In the genomic region with DNA sequence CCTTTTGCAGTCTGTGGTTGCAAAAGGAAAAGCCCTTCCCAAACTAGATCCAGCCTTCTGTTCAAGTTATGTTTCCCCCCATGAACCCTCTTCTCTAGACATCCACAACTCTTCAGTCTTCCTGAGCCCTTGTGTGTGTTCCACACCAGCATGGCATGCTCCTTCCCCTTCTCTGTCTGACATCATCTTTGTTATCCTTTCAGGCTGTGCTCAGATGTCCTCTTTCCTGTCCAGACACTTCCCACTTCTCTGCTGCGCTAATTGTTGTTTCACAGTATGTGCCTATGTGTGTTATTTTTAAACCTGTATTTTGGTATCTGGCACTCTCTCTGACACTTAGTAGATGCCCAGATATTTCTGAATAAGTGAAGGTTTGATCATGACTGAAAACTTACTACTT, we compare ENCODE assay signal across 18 cellular contexts. TPM values are rescaled to one million over a fixed set of nuclear protein-coding genes. Genes with fewer than 3 reads are reported as not detected.
DNase-seq lines count a peak whose midpoint lies in the region; ATAC-seq and TF ChIP-seq lines count a peak whose summit lies in the region.
"Had no signal": no experiment of that assay in that cellular context is flagged by ENCODE, and none has a peak within 500 bp of the region (broad histone marks: within the 10 kb centered on the region; RNA-seq: fewer than 3 reads in every experiment).

No MANE protein-coding gene starts in this region.

- TF ChIP-seq CTCF in astrocyte of the spinal cord (IDR thresholded peaks at IDR 0.05; ENCODE audit: low read depth, low read length) (no peak), heart right ventricle (IDR thresholded peaks at IDR 0.05) (no peak), upper lobe of right lung (IDR thresholded peaks at IDR 0.05) (no peak)

- H3K9me3 Mint-ChIP-seq in stimulated activated naive CD8-positive, alpha-beta T cell treated with anti-CD3 and anti-CD28 coated beads, Interleukin-15, Interleukin-2, amounts not matched to agents 100 ng/mL and 50 ng/mL, for 24 hours, result no peaks in the 10 kb centered on the region
- H3K9me3 Mint-ChIP-seq in stimulated activated naive CD8-positive, alpha-beta T cell treated with anti-CD3 and anti-CD28 coated beads, Interleukin-15, amount 100 ng/mL, for 72 hours, result no peaks in the 10 kb centered on the region
- H3K9me3 Mint-ChIP-seq: type B pancreatic cell had no signal

- no peak for ATAC-seq in stimulated activated naive CD8-positive, alpha-beta T cell treated with anti-CD3 and anti-CD28 coated beads, Interleukin-15, amount 100 ng/mL, for 72 hours
- ATAC-seq in heart right ventricle (peak in 6 of 8 donors; percentile 37 to 98 (median 94)), upper lobe of right lung (peak; percentile 40)
- ATAC-seq: natural killer cell had no signal

- H3K27ac Mint-ChIP-seq in stimulated activated naive CD8-positive, alpha-beta T cell treated with anti-CD3 and anti-CD28 coated beads, Interleukin-15, Interleukin-2, amounts not matched to agents 100 ng/mL and 50 ng/mL, for 24 hours, result peak overlapping the region; percentile 3
- H3K27ac Mint-ChIP-seq in stimulated activated naive CD8-positive, alpha-beta T cell treated with anti-CD3 and anti-CD28 coated beads, Interleukin-15, amount 100 ng/mL, for 72 hours, result peak overlapping the region in 1 of 2 donors; percentile 88
- H3K27ac Mint-ChIP-seq: type B pancreatic cell had no signal

- peaks cover 0 to 29% (median 8%) of the 10 kb centered on the region in 9 donors for H3K4me1 ChIP-seq in heart right ventricle
- H3K4me1 ChIP-seq in upper lobe of right lung, result no peaks in the 10 kb centered on the region

- no peaks in the 10 kb centered on the region for H3K9me3 ChIP-seq in heart right ventricle
- no peaks in the 10 kb centered on the region for H3K9me3 ChIP-seq in upper lobe of right lung

- H3K36me3 Mint-ChIP-seq in stimulated activated naive CD8-positive, alpha-beta T cell treated with anti-CD3 and anti-CD28 coated beads, Interleukin-15, Interleukin-2, amounts not matched to agents 100 ng/mL and 50 ng/mL, for 24 hours (ENCODE audit: low read depth), result peaks cover 65% of the 10 kb centered on the region
- H3K36me3 Mint-ChIP-seq: natural killer cell had no signal

- H3K4me1 Mint-ChIP-seq in stimulated activated naive CD8-positive, alpha-beta T cell treated with anti-CD3 and anti-CD28 coated beads, Interleukin-15, Interleukin-2, amounts not matched to agents 100 ng/mL and 50 ng/mL, for 24 hours (ENCODE audit: low read depth), result peaks cover 18% of the 10 kb centered on the region
- H3K4me1 Mint-ChIP-seq in stimulated activated naive CD8-positive, alpha-beta T cell treated with anti-CD3 and anti-CD28 coated beads, Interleukin-15, amount 100 ng/mL, for 72 hours, result peaks cover 19% of the 10 kb centered on the region

- H3K36me3 ChIP-seq in heart right ventricle (peaks cover 0 to 50% (median 0%) of the 10 kb centered on the region in 9 donors), upper lobe of right lung (peaks cover 14% of the 10 kb centered on the region)

- in situ Hi-C loops in astrocyte of the spinal cord (cut with HindIII; ENCODE audit: low sequenced_read_pairs), result no loop called here
- in situ Hi-C loops in ACHN (cut with HindIII; ENCODE audit: low pct_ligation_motif_present, low pct_unique_long_range_greater_than_20kb, low sequenced_read_pairs), result no loop called here

- H3K4me3 Mint-ChIP-seq in stimulated activated naive CD8-positive, alpha-beta T cell treated with anti-CD3 and anti-CD28 coated beads, Interleukin-15, Interleukin-2, amounts not matched to agents 100 ng/mL and 50 ng/mL, for 24 hours, result no peak overlapping the region
- H3K4me3 Mint-ChIP-seq in stimulated activated naive CD8-positive, alpha-beta T cell treated with anti-CD3 and anti-CD28 coated beads, Interleukin-15, amount 100 ng/mL, for 72 hours, result no peak overlapping the region
- H3K4me3 Mint-ChIP-seq: natural killer cell, type B pancreatic cell had no signal

- no peak for DNase-seq in stimulated activated naive CD8-positive, alpha-beta T cell treated with anti-CD3 and anti-CD28 coated beads, Interleukin-15, amount 100 ng/mL, for 72 hours
- DNase-seq in astrocyte of the spinal cord (ENCODE audit: low read depth, low spot score) (peak; percentile 22), heart right ventricle (peak in 1 of 2 donors; percentile 8), upper lobe of right lung (no peak), ureter (ENCODE audit: low spot score) (no peak), ACHN (no peak)
- DNase-seq in stimulated activated CD4-positive, alpha-beta T cell treated with anti-CD3 and anti-CD28 coated beads, Interleukin-4, amount 100 ng/mL, for 24 hours, result no peak
- DNase-seq: activated T-cell treated with anti-CD3 and anti-CD28 coated beads, Interleukin-2, amount 50 U/mL, for 1 hour; Calu3; hypothalamus; natural killer cell; NCI-H187; NCI-H748 treated with DMSO at 0.1 percent for 48 hours; retina; stimulated activated CD4-positive, alpha-beta T cell treated with anti-CD3 and anti-CD28 coated beads, Interleukin-2, amount 100 ng/mL, for 48 hours; T-helper 2 cell had no signal

- H3K27me3 ChIP-seq in heart right ventricle, result no peaks in the 10 kb centered on the region
- no peaks in the 10 kb centered on the region for H3K27me3 ChIP-seq in upper lobe of right lung

- peak overlapping the region in 1 of 10 donors; percentile 54 for H3K27ac ChIP-seq in heart right ventricle
- H3K27ac ChIP-seq in upper lobe of right lung, result no peak overlapping the region

- H3K27me3 Mint-ChIP-seq in stimulated activated naive CD8-positive, alpha-beta T cell treated with anti-CD3 and anti-CD28 coated beads, Interleukin-15, Interleukin-2, amounts not matched to agents 100 ng/mL and 50 ng/mL, for 24 hours, result no peaks in the 10 kb centered on the region
- H3K27me3 Mint-ChIP-seq in stimulated activated naive CD8-positive, alpha-beta T cell treated with anti-CD3 and anti-CD28 coated beads, Interleukin-15, amount 100 ng/mL, for 72 hours, result no peaks in the 10 kb centered on the region
- H3K27me3 Mint-ChIP-seq: type B pancreatic cell had no signal

- H3K4me3 ChIP-seq in astrocyte of the spinal cord (ENCODE audit: low read depth, low read length), result no peak overlapping the region
- no peak overlapping the region for H3K4me3 ChIP-seq in heart right ventricle
- H3K4me3 ChIP-seq in upper lobe of right lung, result no peak overlapping the region

- intact Hi-C loops in heart right ventricle (cut with DNase I), result no loop called here
- intact Hi-C loops in upper lobe of right lung (cut with DNase I), result no loop called here

- WGBS in heart right ventricle, 2 donors, result 43 to 47% methylated on average over 1 of the region's 1 CpG

RNA-seq across cellular contexts. Expression of a gene that starts 38.2 kb away (rescaled TPM):
- total RNA-seq in heart right ventricle (10 to 100 TPM; 25.6 to 41.3 (median 33.3) TPM), upper lobe of right lung (25.5 TPM), ureter (50.2 TPM)
- polyA plus RNA-seq in heart right ventricle, result 10 to 100 TPM; 11.7 to 16.7 TPM
